ENCODE assay signal across 11 cellular contexts in the genomic region with DNA sequence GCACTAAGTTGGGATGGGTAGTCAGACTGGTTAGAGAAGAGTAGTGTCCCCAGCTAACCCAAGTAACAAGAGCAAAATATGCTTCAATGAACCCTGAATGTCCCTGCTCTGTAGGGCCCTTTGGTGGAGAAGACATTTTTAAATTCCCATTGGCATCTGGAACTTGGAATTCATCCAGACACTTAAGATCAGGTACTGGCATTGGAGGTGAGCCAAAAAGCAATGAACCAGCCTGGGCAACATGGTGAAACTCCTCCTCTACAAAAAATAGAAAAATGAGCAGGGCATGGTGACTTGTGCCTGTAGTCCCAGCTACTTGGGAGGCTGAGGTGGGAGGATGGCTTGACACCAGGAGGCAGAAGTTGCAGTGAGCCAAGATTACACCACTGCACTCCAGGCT.
"Had no signal": no experiment of that assay in that cellular context is flagged by ENCODE, and none has a peak within 500 bp of the region (broad histone marks: within the 10 kb centered on the region; RNA-seq: fewer than 3 reads in every experiment).

No MANE protein-coding gene starts in this region.

- H3K4me3 ChIP-seq: heart left ventricle, mucosa of descending colon, right atrium auricular region had no signal

- H3K27me3 ChIP-seq: right atrium auricular region had no signal

- H3K36me3 ChIP-seq: heart left ventricle, right atrium auricular region had no signal

- ATAC-seq: esophagus mucosa; heart left ventricle; mucosa of descending colon; naive thymus-derived CD8-positive, alpha-beta T cell had no signal

- DNase-seq: effector memory CD4-positive, alpha-beta T cell; heart left ventricle; hippocampal formation; mucosa of descending colon; naive thymus-derived CD8-positive, alpha-beta T cell; posterior cingulate gyrus; small intestine; stimulated activated CD4-positive, alpha-beta T cell treated with anti-CD3 and anti-CD28 coated beads, Interleukin-12 subunit alpha, Interleukin-12 subunit beta, amount 100 ng/mL, for 4 hours; stimulated activated naive CD4-positive, alpha-beta T cell treated with Interleukin-2 at 50 U/mL for 16 hours had no signal

- H3K4me1 ChIP-seq: heart left ventricle, right atrium auricular region had no signal

- H3K27ac ChIP-seq: heart left ventricle, right atrium auricular region had no signal

- H3K9me3 ChIP-seq: mucosa of descending colon had no signal
